ENCODE assay signal across 8 cellular contexts in the genomic region with DNA sequence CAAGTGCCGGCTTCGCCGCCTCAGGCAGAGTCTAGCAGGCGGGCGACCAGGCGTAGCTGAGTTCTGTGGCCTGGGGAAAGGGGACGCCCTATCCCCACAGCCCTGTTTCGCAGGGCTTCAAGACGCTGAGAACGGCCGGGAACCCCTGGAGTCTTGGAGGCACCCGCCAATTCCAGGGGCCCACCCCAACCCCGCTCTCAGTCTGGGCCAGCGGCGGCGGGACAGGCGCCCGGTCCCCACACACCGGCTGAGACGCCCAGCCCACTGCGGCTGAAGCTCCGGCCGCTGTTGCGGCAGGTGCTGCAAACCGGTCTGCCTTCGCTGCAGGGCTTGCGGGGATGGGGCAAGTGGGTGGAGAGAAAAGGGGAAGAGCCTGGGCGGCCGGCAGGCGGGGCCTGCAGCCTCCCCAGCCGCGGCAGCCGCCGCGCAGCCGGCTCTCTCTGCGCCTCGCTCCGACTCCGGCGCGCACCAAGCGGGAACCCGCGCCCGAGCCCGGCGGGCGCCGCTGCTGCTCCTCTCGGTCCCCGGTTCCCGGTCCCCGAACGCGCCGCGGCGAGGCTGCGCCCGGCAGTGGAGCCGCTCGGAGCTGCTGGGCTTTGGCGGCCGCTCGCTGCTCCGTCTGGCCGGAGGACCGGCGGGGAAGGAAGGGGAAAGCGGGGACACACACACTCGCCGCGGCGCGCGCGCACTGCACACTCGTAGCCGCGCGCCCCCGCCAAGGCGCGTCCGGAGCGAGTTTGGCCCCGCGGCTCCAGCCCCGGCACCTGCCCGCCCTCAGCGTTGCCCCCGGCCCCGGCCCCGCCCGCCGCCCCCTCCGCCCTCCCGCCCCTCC. TPM values are rescaled to one million over a fixed set of nuclear protein-coding genes. Genes with fewer than 3 reads are reported as not detected.
DNase-seq lines count a peak whose midpoint lies in the region; ATAC-seq, FAIRE-seq and TF ChIP-seq lines count a peak whose summit lies in the region.

A gene with protein sequence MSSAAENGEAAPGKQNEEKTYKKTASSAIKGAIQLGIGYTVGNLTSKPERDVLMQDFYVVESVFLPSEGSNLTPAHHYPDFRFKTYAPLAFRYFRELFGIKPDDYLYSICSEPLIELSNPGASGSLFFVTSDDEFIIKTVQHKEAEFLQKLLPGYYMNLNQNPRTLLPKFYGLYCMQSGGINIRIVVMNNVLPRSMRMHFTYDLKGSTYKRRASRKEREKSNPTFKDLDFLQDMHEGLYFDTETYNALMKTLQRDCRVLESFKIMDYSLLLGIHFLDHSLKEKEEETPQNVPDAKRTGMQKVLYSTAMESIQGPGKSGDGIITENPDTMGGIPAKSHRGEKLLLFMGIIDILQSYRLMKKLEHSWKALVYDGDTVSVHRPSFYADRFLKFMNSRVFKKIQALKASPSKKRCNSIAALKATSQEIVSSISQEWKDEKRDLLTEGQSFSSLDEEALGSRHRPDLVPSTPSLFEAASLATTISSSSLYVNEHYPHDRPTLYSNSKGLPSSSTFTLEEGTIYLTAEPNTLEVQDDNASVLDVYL (plus strand): TSS at position 437 of the 832 bp plus-strand sequence. CDS start 117,375 bp downstream, outside the sequence.

- H3F3A ChIP-seq in smooth muscle cell (ENCODE audit: low read depth) = no peaks in the 10 kb centered on the region

- DNase-seq in GM10266 (ENCODE audit: extremely low spot score) = peak; percentile 88
- no peak for DNase-seq in Jurkat, Clone E6-1 (ENCODE audit: low read depth, low spot score)
- peak; percentile 70 for DNase-seq in SK-MEL-5 (ENCODE audit: low read depth, low spot score)
- DNase-seq in cardiac fibroblast (ENCODE audit: low read depth in 2 of 2) = peak; percentile 52 to 56
- DNase-seq in kidney epithelial cell (ENCODE audit: low read depth) = peak; percentile 9
- DNase-seq in smooth muscle cell (lab: John Stamatoyannopoulos, UW; ENCODE audit: unreplicated experiment) = no peak
- no peak for DNase-seq in D721Med (ENCODE audit: insufficient read length, low spot score)

- peak within 1 kb of the TSS; percentile 44 for H3K4me3 ChIP-seq in Jurkat, Clone E6-1 (ENCODE audit: low read length)
- H3K4me3 ChIP-seq in cardiac fibroblast (replicated peaks in 1 of 2; ENCODE audit: low read depth in 2 of 2, low read length in 2 of 2) (peak within 1 kb of the TSS; percentile 44 to 46), kidney epithelial cell (ENCODE audit: low read depth, low read length) (peak within 1 kb of the TSS; percentile 43), smooth muscle cell (peak within 1 kb of the TSS; percentile 71)

- no peak within 1 kb of the TSS for H3K9ac ChIP-seq in smooth muscle cell (ENCODE audit: low read depth)

- peak; percentile 69 for ATAC-seq in GM21619 (IDR thresholded peaks at IDR 0.05; ENCODE audit: unreplicated experiment)

- H3K4me1 ChIP-seq in smooth muscle cell (ENCODE audit: low read depth) = no peaks in the 10 kb centered on the region

- in situ Hi-C loops in SK-MEL-5 (cut with HindIII; ENCODE audit: low pct_unique_long_range_greater_than_20kb, low sequenced_read_pairs) = loop anchor here (25.0 kb wide), 1 partner anchor 118 kb away; no protein-coding TSS in a partner anchor

- H3K27me3 ChIP-seq in kidney epithelial cell (ENCODE audit: control insufficient read depth, insufficient read depth, low read length) = peaks cover 35% of the 10 kb centered on the region
- H3K27me3 ChIP-seq in smooth muscle cell (ENCODE audit: low read depth) = peaks cover 67% of the 10 kb centered on the region

- no peak for FAIRE-seq in D721Med (lab: Jason Lieb, UNC)

- H3K79me2 ChIP-seq in smooth muscle cell (ENCODE audit: low read depth) = no peaks in the 10 kb centered on the region

- H3K27ac ChIP-seq in smooth muscle cell (ENCODE audit: low read depth) = no peak within 1 kb of the TSS

- whole genome bisulfite sequencing in smooth muscle cell (ENCODE audit: low lambda C conversion rate) = under 1% methylated on average over 70 of the region's 99 CpGs

- peak; percentile 1 for TF ChIP-seq CTCF in GM10266 (IDR thresholded peaks at IDR 0.05; ENCODE audit: control insufficient read depth, insufficient read depth, low read depth, missing control alignments)
- no peak for TF ChIP-seq CTCF in cardiac fibroblast (IDR thresholded peaks at IDR 0.05; ENCODE audit: low read depth, low read length)
- TF ChIP-seq CTCF in kidney epithelial cell (IDR thresholded peaks at IDR 0.05; ENCODE audit: insufficient read depth, low read length, poor library complexity, severe bottlenecking) = no peak
- no peak for TF ChIP-seq CTCF in smooth muscle cell (IDR thresholded peaks at IDR 0.05; ENCODE audit: borderline replicate concordance, insufficient read depth, poor library complexity, severe bottlenecking)
- no peak for TF ChIP-seq CTCF in D721Med (IDR thresholded peaks at IDR 0.05; ENCODE audit: insufficient read depth, missing control alignments)

- H3K9me3 ChIP-seq in smooth muscle cell (replicated peaks; ENCODE audit: low read depth) = no peaks in the 10 kb centered on the region

- H3K36me3 ChIP-seq in kidney epithelial cell (ENCODE audit: control insufficient read depth, insufficient read depth, low read length) (no peaks in the 10 kb centered on the region), smooth muscle cell (ENCODE audit: low read depth) (no peaks in the 10 kb centered on the region)

- peak within 1 kb of the TSS; percentile 88 for H3K4me2 ChIP-seq in smooth muscle cell

- no peaks in the 10 kb centered on the region for H4K20me1 ChIP-seq in smooth muscle cell (ENCODE audit: low read depth)

- H2AFZ ChIP-seq in smooth muscle cell (ENCODE audit: low read depth) = peak within 1 kb of the TSS; percentile 43

RNA-seq across cellular contexts. Expression of the gene that starts here (rescaled TPM):
- 1.1 TPM for polyA plus RNA-seq in Jurkat, Clone E6-1 (2012; ENCODE audit: insufficient read depth, insufficient read length)
- total RNA-seq in SK-MEL-5 (2014; rRNA removed; shearing (Covaris generic)) = 5.0 and 7.4 TPM in 2 replicates
- polyA plus RNA-seq in SK-MEL-5 (2015; cell fraction: cytosol; rRNA removed) = 8.6 and 11.1 TPM in 2 replicates
- polyA plus RNA-seq in SK-MEL-5 (2015; cell fraction: nucleus; rRNA removed) = 2.3 and 2.6 TPM in 2 replicates
- total RNA-seq in kidney epithelial cell (0.55 and 0.71 TPM in 2 replicates), smooth muscle cell (0.09 TPM in 1 of 2 replicates, not detected in the other)
- not detected in 2 replicates for polyA plus RNA-seq in smooth muscle cell

Comparison
In these comparisons a context has a peak if more than half of its experiments do, and no peak if none do; other contexts are left out.
1. Peak in DNase-seq and H3K4me3 ChIP-seq in kidney epithelial cell; RNA of the gene not detected or under 1 TPM.
2. DNase-seq: peak in GM10266 (single experiment), SK-MEL-5 (single experiment) and cardiac fibroblast (2 of 2); none in Jurkat, Clone E6-1 (single experiment), smooth muscle cell (single experiment) and D721Med (single experiment).
3. Peak in every context shown above with its lines, with median percentiles within 50 percentile points of each other: H3K4me3 ChIP-seq.